ENCODE assay signal across 29 cellular contexts in genomic region chr2:151718796-151719195, GRCh38.
"Had no signal": no experiment of that assay in that cellular context is flagged by ENCODE, and none has a peak within 500 bp of the region (broad histone marks: within the 10 kb centered on the region; RNA-seq: fewer than 3 reads in every experiment).

No MANE protein-coding gene starts in this region.

- H3K9me3 Mint-ChIP-seq: naive thymus-derived CD8-positive, alpha-beta T cell; nephron progenitor cell; stimulated activated naive CD8-positive, alpha-beta T cell treated with anti-CD3 and anti-CD28 coated beads, Interleukin-15, Interleukin-2, amounts not matched to agents 100 ng/mL and 50 ng/mL, for 24 hours had no signal

- H3K4me1 Mint-ChIP-seq: neural crest cell; stimulated activated effector memory CD8-positive, alpha-beta T cell treated with anti-CD3 and anti-CD28 coated beads, Interleukin-12 subunit alpha, Interleukin-12 subunit beta, amount 100 ng/mL, for 72 hours had no signal

- H3K36me3 Mint-ChIP-seq: natural killer cell treated with Interleukin-12 subunit alpha and Interleukin-12 subunit beta and Interleukin-15 and Interleukin-18, amount 100 ng/mL, for 72 hours; stimulated activated effector memory CD8-positive, alpha-beta T cell treated with anti-CD3 and anti-CD28 coated beads, Interleukin-12 subunit alpha, Interleukin-12 subunit beta, amount 100 ng/mL, for 72 hours had no signal

- H3K4me2 ChIP-seq: smooth muscle cell had no signal

- H3K9me3 ChIP-seq: neutrophil, pancreas, prostate gland, spleen, stomach, thoracic aorta, thyroid gland, tibial nerve, upper lobe of left lung, vagina had no signal

- DNase-seq: naive B cell; naive thymus-derived CD8-positive, alpha-beta T cell; nephron progenitor cell; nucleus accumbens; pancreas; right cardiac atrium; spleen; stimulated activated CD4-positive, alpha-beta T cell treated with anti-CD3 and anti-CD28 coated beads, Interleukin-12 subunit alpha, Interleukin-12 subunit beta, amount 100 ng/mL, for 4 hours; stimulated activated CD4-positive, alpha-beta T cell treated with anti-CD3 and anti-CD28 coated beads, Interleukin-1b, Interleukin-23, amount 100 ng/mL, for 48 hours; stimulated activated CD4-positive, alpha-beta T cell treated with anti-CD3 and anti-CD28 coated beads, Interleukin-4, amount 100 ng/mL, for 1 hour; stimulated activated naive B cell treated with anti-CD40 and anti-IgM and Interleukin-4, amounts not matched to agents 10 μg/mL and 1 μg/mL and 100 μg/mL, for 72 hours; stimulated activated naive CD4-positive, alpha-beta T cell treated with Interleukin-2 at 50 U/mL for 16 hours; stomach; thyroid gland; trophoblast cell; upper lobe of left lung had no signal

- FAIRE-seq: pancreas, urothelium cell line had no signal

- H3K27me3 ChIP-seq: neutrophil, pancreas, spleen, stomach, thyroid gland, tibial nerve, upper lobe of left lung, vagina had no signal

- H3K4me3 Mint-ChIP-seq: naive B cell; naive thymus-derived CD8-positive, alpha-beta T cell; natural killer cell treated with Interleukin-12 subunit alpha and Interleukin-12 subunit beta and Interleukin-15 and Interleukin-18, amount 100 ng/mL, for 72 hours; nephron progenitor cell; neural crest cell; stimulated activated effector memory CD8-positive, alpha-beta T cell treated with anti-CD3 and anti-CD28 coated beads, Interleukin-12 subunit alpha, Interleukin-12 subunit beta, amount 100 ng/mL, for 72 hours; stimulated activated naive B cell treated with anti-CD40 and anti-IgM and Interleukin-4, amounts not matched to agents 10 μg/mL and 1 μg/mL and 100 μg/mL, for 72 hours; stimulated activated naive CD8-positive, alpha-beta T cell treated with anti-CD3 and anti-CD28 coated beads, Interleukin-15, Interleukin-2, amounts not matched to agents 100 ng/mL and 50 ng/mL, for 24 hours had no signal

- H3K27ac ChIP-seq: neutrophil, pancreas, prostate gland, skin epidermis, spleen, stomach, thoracic aorta, thyroid gland, tibial nerve, upper lobe of left lung, vagina had no signal

- H3K36me3 ChIP-seq: neutrophil, pancreas, prostate gland, spleen, stomach, thoracic aorta, thyroid gland, tibial nerve, upper lobe of left lung, vagina had no signal

- ATAC-seq: naive thymus-derived CD8-positive, alpha-beta T cell; natural killer cell treated with Interleukin-12 subunit alpha and Interleukin-12 subunit beta and Interleukin-15 and Interleukin-18, amount 100 ng/mL, for 72 hours; pancreas; right cardiac atrium; sciatic nerve; stimulated activated effector memory CD8-positive, alpha-beta T cell treated with anti-CD3 and anti-CD28 coated beads, Interleukin-12 subunit alpha, Interleukin-12 subunit beta, amount 100 ng/mL, for 72 hours had no signal

- H3K27me3 Mint-ChIP-seq: stimulated activated naive B cell treated with anti-CD40 and anti-IgM and Interleukin-4, amounts not matched to agents 10 μg/mL and 1 μg/mL and 100 μg/mL, for 72 hours; stimulated activated naive CD8-positive, alpha-beta T cell treated with anti-CD3 and anti-CD28 coated beads, Interleukin-15, Interleukin-2, amounts not matched to agents 100 ng/mL and 50 ng/mL, for 24 hours had no signal

- H3K4me1 ChIP-seq: pancreas, prostate gland, spleen, stomach, thyroid gland, tibial nerve, upper lobe of left lung, vagina had no signal

- H3K27ac Mint-ChIP-seq: natural killer cell treated with Interleukin-12 subunit alpha and Interleukin-12 subunit beta and Interleukin-15 and Interleukin-18, amount 100 ng/mL, for 72 hours; nephron progenitor cell; stimulated activated effector memory CD8-positive, alpha-beta T cell treated with anti-CD3 and anti-CD28 coated beads, Interleukin-12 subunit alpha, Interleukin-12 subunit beta, amount 100 ng/mL, for 72 hours; stimulated activated naive B cell treated with anti-CD40 and anti-IgM and Interleukin-4, amounts not matched to agents 10 μg/mL and 1 μg/mL and 100 μg/mL, for 72 hours; stimulated activated naive CD8-positive, alpha-beta T cell treated with anti-CD3 and anti-CD28 coated beads, Interleukin-15, Interleukin-2, amounts not matched to agents 100 ng/mL and 50 ng/mL, for 24 hours had no signal

- H3K4me3 ChIP-seq: pancreas, prostate gland, skin epidermis, smooth muscle cell, spleen, stomach, thoracic aorta, thyroid gland, tibial nerve, upper lobe of left lung, vagina had no signal
